In the genomic region with DNA sequence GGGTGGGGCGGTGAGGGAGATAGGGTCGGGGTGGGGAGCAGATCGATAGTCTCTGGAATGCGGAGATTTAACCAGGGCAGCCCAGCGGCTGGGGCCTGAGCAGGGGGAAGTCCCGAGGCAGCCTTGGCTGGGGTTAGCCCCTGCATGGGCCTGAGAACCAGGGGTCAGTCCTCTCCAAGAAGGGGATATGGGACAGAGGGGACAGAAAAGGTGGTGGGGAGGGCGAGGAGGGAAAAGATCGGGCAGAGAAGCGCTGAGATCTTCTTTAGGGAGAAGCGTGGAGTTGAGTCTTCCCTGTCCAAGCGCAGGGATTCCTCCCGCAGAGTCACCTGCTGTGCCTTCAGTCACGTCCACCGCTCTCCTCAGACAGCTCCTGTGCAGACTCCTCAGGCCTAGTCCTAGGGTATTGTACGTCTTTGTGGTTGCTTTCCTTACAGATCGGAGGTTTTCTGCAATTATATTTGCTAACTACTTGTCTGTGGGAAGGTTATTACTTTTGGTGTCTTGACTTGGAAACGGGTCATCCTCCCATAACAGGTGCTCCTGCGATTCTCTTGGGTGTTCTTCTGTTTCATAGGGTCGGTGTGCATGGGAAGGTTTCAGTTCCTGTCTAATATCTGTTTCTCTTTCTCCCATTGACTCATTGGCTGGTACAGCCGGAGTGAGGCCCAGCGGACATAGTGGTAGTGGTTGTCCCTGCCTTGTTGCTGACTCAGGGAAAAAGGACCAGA, we compare ENCODE assay signal across 1 cellular context.
TF ChIP-seq lines count a peak whose summit lies in the region.

No MANE protein-coding gene starts in this region.

TF ChIP-seq in H1, 55 proteins besides CTCF, POLR2A, EP300 and RAD21:
- TF ChIP-seq, protein P1, sequence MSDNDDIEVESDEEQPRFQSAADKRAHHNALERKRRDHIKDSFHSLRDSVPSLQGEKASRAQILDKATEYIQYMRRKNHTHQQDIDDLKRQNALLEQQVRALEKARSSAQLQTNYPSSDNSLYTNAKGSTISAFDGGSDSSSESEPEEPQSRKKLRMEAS (IDR thresholded peaks at IDR 0.05) = no peak
- TF ChIP-seq EGR1 (IDR thresholded peaks at IDR 0.05; ENCODE audit: borderline replicate concordance, low read depth, low read length) = no peak
- TF ChIP-seq SRF (IDR thresholded peaks at IDR 0.05; ENCODE audit: low read depth, low read length) = no peak
- 0 out of 2 replicates have a peak, but pooled peaks have one; percentile 1 for TF ChIP-seq RBBP5 (IDR thresholded peaks at IDR 0.05; ENCODE audit: borderline replicate concordance, low read depth, low read length)
